In the genomic region with DNA sequence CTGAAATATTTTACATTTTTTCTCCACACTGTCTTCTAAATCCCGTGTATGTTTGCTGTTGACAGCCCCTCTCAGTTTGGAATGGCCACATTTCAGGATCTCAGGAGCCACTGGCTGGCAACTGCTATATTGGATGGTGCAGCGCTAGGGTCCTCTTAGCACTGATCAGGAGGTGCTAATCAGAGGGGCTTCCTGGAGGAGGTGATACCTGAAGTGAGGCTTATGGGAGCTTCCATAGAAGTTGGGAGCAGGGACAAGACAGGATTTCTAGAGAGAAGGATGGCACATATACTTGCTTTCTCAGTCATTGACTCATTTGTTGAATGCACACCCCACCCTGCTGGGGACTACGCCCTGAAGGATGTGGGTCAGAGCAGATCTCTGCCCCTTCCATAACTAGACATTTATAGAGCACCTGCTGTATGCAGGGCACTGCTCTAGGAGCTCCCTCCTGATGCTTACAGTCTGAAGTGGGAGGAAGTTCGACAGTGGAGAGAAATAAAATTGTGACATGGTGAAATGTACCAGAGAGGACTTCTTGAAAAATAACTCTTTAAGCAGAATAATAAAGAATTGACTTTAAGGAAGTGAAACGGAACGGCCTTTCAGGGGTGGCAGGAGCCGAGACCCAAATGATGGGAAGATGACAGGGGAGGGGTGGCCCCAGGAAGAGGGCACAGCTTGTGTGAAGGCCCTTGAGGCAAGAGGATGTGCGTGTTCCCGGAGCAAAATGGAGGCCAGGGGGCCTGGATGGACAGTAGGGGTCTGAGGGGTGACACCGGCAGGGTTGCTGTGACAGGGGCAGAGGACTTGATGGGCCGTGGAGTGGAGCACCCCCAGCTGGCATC, we compare ENCODE assay signal across 16 cellular contexts. TPM values are rescaled to one million over a fixed set of nuclear protein-coding genes. Genes with fewer than 3 reads are reported as not detected.
DNase-seq lines count a peak whose midpoint lies in the region; ATAC-seq, FAIRE-seq and TF ChIP-seq lines count a peak whose summit lies in the region.
"Had no signal": no experiment of that assay in that cellular context is flagged by ENCODE, and none has a peak within 500 bp of the region (broad histone marks: within the 10 kb centered on the region; RNA-seq: fewer than 3 reads in every experiment).

No MANE protein-coding gene starts in this region.

- H3K36me3 ChIP-seq in IMR-90 (ENCODE audit: control insufficient read depth, insufficient read depth, low read length) (peaks cover 37% of the 10 kb centered on the region), GM12878 (ENCODE audit: control insufficient read depth in 2 of 2, insufficient read depth in 2 of 2, low read length in 1 of 2) (peaks cover 3 to 9% of the 10 kb centered on the region in 2 experiments; a peak in 3 of 4 replicates), HAP-1 (replicated peaks) (peaks cover 16% of the 10 kb centered on the region)

- intact Hi-C loops in activated CD4-positive, alpha-beta memory T cell treated with anti-CD3 and anti-CD28 coated beads for 36 hours (cut with micrococcal nuclease), result no loop called here
- intact Hi-C loops in IMR-90 (cut with micrococcal nuclease), result no loop called here
- intact Hi-C loops in GM12878 (cut with micrococcal nuclease; ENCODE audit: unreplicated experiment), result no loop called here

- H3K79me1 ChIP-seq in IMR-90 (ENCODE audit: low read depth in 1 of 2, low read length in 2 of 2), result peaks cover 34 to 67% of the 10 kb centered on the region in 2 experiments

- H3K9me1 ChIP-seq in IMR-90 (ENCODE audit: insufficient read depth, low read length), result peaks cover 4% of the 10 kb centered on the region; the same call in 1 of the 2 replicates

- H3K36me3 Mint-ChIP-seq in activated CD4-positive, alpha-beta memory T cell treated with anti-CD3 and anti-CD28 coated beads for 36 hours, result peaks cover 17% of the 10 kb centered on the region
- H3K36me3 Mint-ChIP-seq in activated CD4-positive, alpha-beta memory T cell treated with anti-CD3 and anti-CD28 coated beads, Interleukin-2, amount 10 ng/mL, durations not matched to agents 7 days and 5 days (ENCODE audit: low read depth), result peaks cover 41% of the 10 kb centered on the region
- peaks cover 17% of the 10 kb centered on the region for H3K36me3 Mint-ChIP-seq in neural crest cell (ENCODE audit: low read depth)

- H3K4me2 ChIP-seq in IMR-90 (ENCODE audit: low read depth, low read length) (no peak overlapping the region), GM12878 (ENCODE audit: control insufficient read depth, insufficient read depth) (peak overlapping the region; percentile 49; the same call in 1 of the 2 replicates)

- ATAC-seq in IMR-90 (ENCODE audit: low read depth) (no peak), GM12878 (peak; percentile 61)

- H3K18ac ChIP-seq in IMR-90 (ENCODE audit: low read depth, low read length), result no peak overlapping the region

- H3K9me3 ChIP-seq in IMR-90 (ENCODE audit: control insufficient read depth, insufficient read depth, low read length), result no peaks in the 10 kb centered on the region
- H3K9me3 ChIP-seq in GM12878 (replicated peaks; ENCODE audit: control insufficient read depth, insufficient read depth, low read length), result no peaks in the 10 kb centered on the region; the same call in 2 of the 3 replicates
- no peaks in the 10 kb centered on the region for H3K9me3 ChIP-seq in HAP-1
- H3K9me3 ChIP-seq: heart right ventricle had no signal

- FAIRE-seq in GM12878 (lab: Jason Lieb, UNC), result no peak

- in situ Hi-C loops in IMR-90 (cut with MboI; ENCODE audit: low sequenced_read_pairs) (no loop called here), GM12878 (cut with MboI) (no loop called here), HAP-1 (cut with MboI; ENCODE audit: low sequenced_read_pairs) (no loop called here)

- CTCF ChIA-PET in activated CD4-positive, alpha-beta memory T cell treated with anti-CD3 and anti-CD28 coated beads for 36 hours (lab: Charles Lee), result no interaction called here
- CTCF ChIA-PET in activated CD4-positive, alpha-beta memory T cell treated with anti-CD3 and anti-CD28 coated beads, Interleukin-2, amount 10 ng/mL, durations not matched to agents 7 days and 5 days (lab: Charles Lee), result interaction anchor here (1.0 kb wide), 1 partner anchor 81 kb away, joined by 3 read pairs; no protein-coding TSS in a partner anchor
- CTCF ChIA-PET in IMR-90 (lab: Yijun Ruan, JAX) (interaction anchor here (0.6 kb wide), 1 partner anchor 46 kb away, joined by 6 read pairs; no protein-coding TSS in a partner anchor), GM12878 (lab: Yijun Ruan, JAX) (interaction anchor here (1.0 kb wide), 1 partner anchor 62 kb away, joined by 3 read pairs; no protein-coding TSS in a partner anchor)

- no peak overlapping the region for H3K56ac ChIP-seq in IMR-90 (ENCODE audit: extremely low read depth, insufficient read depth, low read length)

- H2AFZ ChIP-seq in IMR-90 (replicated peaks; ENCODE audit: low read length, poor library complexity) (no peak overlapping the region), GM12878 (ENCODE audit: control insufficient read depth, low read depth, low read length) (no peak overlapping the region)

- H3K4me3 Mint-ChIP-seq in activated CD4-positive, alpha-beta memory T cell treated with anti-CD3 and anti-CD28 coated beads for 36 hours, result no peak overlapping the region
- no peak overlapping the region for H3K4me3 Mint-ChIP-seq in activated CD4-positive, alpha-beta memory T cell treated with anti-CD3 and anti-CD28 coated beads, Interleukin-2, amount 10 ng/mL, durations not matched to agents 7 days and 5 days
- H3K4me3 Mint-ChIP-seq in neural crest cell, result no peak overlapping the region

- SMC1A ChIA-PET in GM12878 (lab: Charles Lee; ENCODE audit: uncharacterized antibody, unreplicated experiment), result no interaction called here

- TF ChIP-seq POLR2A in IMR-90 (IDR thresholded peaks at IDR 0.05; ENCODE audit: low read depth, low read length) (no peak), GM12878 (IDR thresholded peaks at IDR 0.05; ENCODE audit: low read depth, low read length) (no peak; the same call in 1 of the 2 replicates)

- RAD21 ChIA-PET in GM12878 (lab: Charles Lee; ENCODE audit: unreplicated experiment), result no interaction called here

- H3K23ac ChIP-seq in IMR-90 (ENCODE audit: low read depth, low read length), result no peak overlapping the region

- no TSS peak for BruUV-seq in IMR-90 (replicated peaks; lab: Mats Ljungman, UMichigan)
- BruUV-seq in GM12878 (replicated peaks; lab: Mats Ljungman, UMichigan), result no TSS peak

- no peak overlapping the region for H3K14ac ChIP-seq in IMR-90 (replicated peaks; ENCODE audit: low read depth, low read length)

- peak overlapping the region; percentile 55 for H2AK9ac ChIP-seq in IMR-90 (replicated peaks; ENCODE audit: low read depth, low read length, poor library complexity)

- TF ChIP-seq EP300 in GM12878 (IDR thresholded peaks at IDR 0.05; ENCODE audit: borderline replicate concordance in 1 of 2, control insufficient read depth in 1 of 2, low read depth in 2 of 2, low read length in 2 of 2), result no peak

- H2BK5ac ChIP-seq in IMR-90 (ENCODE audit: low read depth, low read length, poor library complexity, severe bottlenecking), result no peak overlapping the region

- POLR2A ChIA-PET in activated CD4-positive, alpha-beta memory T cell treated with anti-CD3 and anti-CD28 coated beads for 36 hours (lab: Charles Lee), result no interaction called here
- POLR2A ChIA-PET in activated CD4-positive, alpha-beta memory T cell treated with anti-CD3 and anti-CD28 coated beads, Interleukin-2, amount 10 ng/mL, durations not matched to agents 7 days and 5 days (lab: Charles Lee), result interaction anchor here (1.2 kb wide), 1 partner anchor 13 kb away, joined by 3 read pairs; the partner anchor contains the start of gene AP2A1
- POLR2A ChIA-PET in IMR-90 (lab: Charles Lee; ENCODE audit: unreplicated experiment) (no interaction called here), GM12878 (lab: Charles Lee) (interaction anchor here (0.5 to 0.8 kb wide), 2 partner anchors 8 to 85 kb away, joined by 3 to 7 read pairs; no protein-coding TSS in a partner anchor)

- no peak for DNase-seq in activated CD4-positive, alpha-beta memory T cell treated with anti-CD3 and anti-CD28 coated beads for 36 hours
- DNase-seq in activated CD4-positive, alpha-beta memory T cell treated with anti-CD3 and anti-CD28 coated beads, Interleukin-2, amount 10 ng/mL, durations not matched to agents 7 days and 5 days, result no peak
- DNase-seq in IMR-90 (no peak), GM12878 (ENCODE audit: low read depth, low spot score) (peak; percentile 3), neural crest cell (ENCODE audit: low read depth, low spot score) (no peak), LoVo (ENCODE audit: low spot score) (no peak), HAP-1 (ENCODE audit: low spot score in 2 of 2) (no peak), NCI-H2107 (lab: John Stamatoyannopoulos, UW) (no peak)
- DNase-seq: heart right ventricle, left cardiac atrium, NCI-H2171 treated with DMSO at 0.1 percent for 48 hours, OCI-M1, SW 1271 had no signal

- H3K4me1 ChIP-seq in IMR-90 (ENCODE audit: control insufficient read depth, insufficient read depth, low read length), result no peaks in the 10 kb centered on the region
- peaks cover 11% of the 10 kb centered on the region for H3K4me1 ChIP-seq in GM12878 (ENCODE audit: control insufficient read depth, insufficient read depth, low read length)
- no peaks in the 10 kb centered on the region for H3K4me1 ChIP-seq in HAP-1

- H3K4me1 Mint-ChIP-seq in activated CD4-positive, alpha-beta memory T cell treated with anti-CD3 and anti-CD28 coated beads for 36 hours (ENCODE audit: low read depth), result peaks cover 5% of the 10 kb centered on the region
- peaks cover 25% of the 10 kb centered on the region for H3K4me1 Mint-ChIP-seq in activated CD4-positive, alpha-beta memory T cell treated with anti-CD3 and anti-CD28 coated beads, Interleukin-2, amount 10 ng/mL, durations not matched to agents 7 days and 5 days
- peaks cover 5% of the 10 kb centered on the region for H3K4me1 Mint-ChIP-seq in neural crest cell

- H3K27me3 ChIP-seq in IMR-90 (ENCODE audit: control insufficient read depth, insufficient read depth, low read length), result no peaks in the 10 kb centered on the region
- no peaks in the 10 kb centered on the region for H3K27me3 ChIP-seq in GM12878 (replicated peaks in 1 of 2; ENCODE audit: control insufficient read depth in 2 of 2, insufficient read depth in 2 of 2, low read length in 1 of 2)
- no peaks in the 10 kb centered on the region for H3K27me3 ChIP-seq in HAP-1 (ENCODE audit: low read depth)
- H3K27me3 ChIP-seq: heart right ventricle had no signal

- no peak overlapping the region for H2BK15ac ChIP-seq in IMR-90 (ENCODE audit: low read depth, low read length)

- no peak overlapping the region for H3K4ac ChIP-seq in IMR-90 (ENCODE audit: low read depth, low read length)

- dilution Hi-C loops in IMR-90 (cut with HindIII; ENCODE audit: low sequenced_read_pairs, unreplicated experiment), result no loop called here

- H3K27ac Mint-ChIP-seq in activated CD4-positive, alpha-beta memory T cell treated with anti-CD3 and anti-CD28 coated beads for 36 hours, result peak overlapping the region; percentile 7
- H3K27ac Mint-ChIP-seq in activated CD4-positive, alpha-beta memory T cell treated with anti-CD3 and anti-CD28 coated beads, Interleukin-2, amount 10 ng/mL, durations not matched to agents 7 days and 5 days, result no peak overlapping the region
- H3K27ac Mint-ChIP-seq in neural crest cell (ENCODE audit: unreplicated experiment), result peak overlapping the region; percentile 51

- no peak for TF ChIP-seq RAD21 in IMR-90 (IDR thresholded peaks at IDR 0.05; ENCODE audit: low read length)
- no peak for TF ChIP-seq RAD21 in GM12878 (IDR thresholded peaks at IDR 0.05; ENCODE audit: insufficient read depth, low read depth, low read length)

- WGBS in IMR-90 (ENCODE audit: extremely low coverage in 2 of 2, insufficient read length in 1 of 2), 2 experiments, result 96% methylated on average over 3 of the region's 11 CpGs; no CpG with 5 or more reads in 1 of the 2 experiments
- 35% methylated on average over 11 of the region's 11 CpGs for WGBS in GM12878 (ENCODE audit: insufficient coverage, insufficient replicate concordance, low lambda C conversion rate, missing lambda C conversion rate)

- no peak overlapping the region for H4K5ac ChIP-seq in IMR-90 (ENCODE audit: low read depth, low read length)

- H4K8ac ChIP-seq in IMR-90 (ENCODE audit: low read depth in 2 of 2, low read length in 2 of 2), result no peak overlapping the region

- no peak overlapping the region for H4K91ac ChIP-seq in IMR-90 (ENCODE audit: insufficient read depth, low read depth, low read length)

- TF ChIP-seq CTCF in IMR-90 (conservative IDR thresholded peaks at IDR 0.05; ENCODE audit: low read depth, low read length) (no peak), GM12878 (IDR thresholded peaks at IDR 0.05 in 2 of 3, conservative IDR thresholded peaks at IDR 0.05 in 1 of 3; ENCODE audit: control insufficient read depth in 2 of 3, extremely low read depth in 1 of 3, insufficient read depth in 1 of 3, low read depth in 3 of 3, low read length in 3 of 3) (no peak), neural crest cell (conservative IDR thresholded peaks at IDR 0.05) (no peak)

- no peak overlapping the region for H2BK20ac ChIP-seq in IMR-90 (ENCODE audit: low read depth, low read length)

- H3K27ac ChIP-seq in IMR-90 (ENCODE audit: insufficient read depth, low read length), result no peak overlapping the region
- H3K27ac ChIP-seq in GM12878 (ENCODE audit: control insufficient read depth, insufficient read depth), result peak overlapping the region; percentile 8; the same call in 1 of the 2 replicates

- H3K27me3 Mint-ChIP-seq in activated CD4-positive, alpha-beta memory T cell treated with anti-CD3 and anti-CD28 coated beads for 36 hours, result no peaks in the 10 kb centered on the region
- no peaks in the 10 kb centered on the region for H3K27me3 Mint-ChIP-seq in activated CD4-positive, alpha-beta memory T cell treated with anti-CD3 and anti-CD28 coated beads, Interleukin-2, amount 10 ng/mL, durations not matched to agents 7 days and 5 days
- H3K27me3 Mint-ChIP-seq in neural crest cell (ENCODE audit: low read depth), result no peaks in the 10 kb centered on the region

- no peak overlapping the region for H3K9ac ChIP-seq in IMR-90 (ENCODE audit: low read depth, low read length)
- no peak overlapping the region for H3K9ac ChIP-seq in GM12878 (ENCODE audit: control insufficient read depth, insufficient read depth, low read length)

- no peak overlapping the region for H2BK120ac ChIP-seq in IMR-90 (ENCODE audit: low read depth, low read length)

- H3K4me3 ChIP-seq in IMR-90 (ENCODE audit: insufficient read depth, low read depth, low read length) (no peak overlapping the region), GM12878 (no peak overlapping the region), HAP-1 (no peak overlapping the region)
- H3K4me3 ChIP-seq: heart right ventricle had no signal

- H3K9me3 Mint-ChIP-seq in activated CD4-positive, alpha-beta memory T cell treated with anti-CD3 and anti-CD28 coated beads for 36 hours, result no peaks in the 10 kb centered on the region
- no peaks in the 10 kb centered on the region for H3K9me3 Mint-ChIP-seq in activated CD4-positive, alpha-beta memory T cell treated with anti-CD3 and anti-CD28 coated beads, Interleukin-2, amount 10 ng/mL, durations not matched to agents 7 days and 5 days
- H3K9me3 Mint-ChIP-seq in neural crest cell, result no peaks in the 10 kb centered on the region

- H4K20me1 ChIP-seq in IMR-90 (ENCODE audit: insufficient read depth, low read length) (peaks cover 29% of the 10 kb centered on the region), GM12878 (ENCODE audit: control insufficient read depth, insufficient read depth) (no peaks in the 10 kb centered on the region)

- no peak overlapping the region; the same call in 1 of the 2 replicates for H2AK5ac ChIP-seq in IMR-90 (ENCODE audit: low read depth, low read length)

- no peaks in the 10 kb centered on the region; the same call in 1 of the 2 replicates for H3K79me2 ChIP-seq in GM12878 (ENCODE audit: control insufficient read depth, insufficient read depth, low read length)

RNA-seq across cellular contexts. Expression of gene AP2A1, which starts 13.2 kb away (rescaled TPM):
- total RNA-seq in activated CD4-positive, alpha-beta memory T cell treated with anti-CD3 and anti-CD28 coated beads for 36 hours, result 10 to 100 TPM; 86.0 to 88.4 TPM
- total RNA-seq in activated CD4-positive, alpha-beta memory T cell treated with anti-CD3 and anti-CD28 coated beads, Interleukin-2, amount 10 ng/mL, durations not matched to agents 7 days and 5 days, result 10 to 100 TPM; 78.0 to 79.2 TPM
- total RNA-seq in IMR-90 (2012; rRNA removed) (40.7 and 41.4 TPM in 2 replicates), GM12878 (2014; rRNA removed) (45.1 and 51.0 TPM in 2 replicates), GM12878 (2014; rRNA removed; fragmentation: Illumina TruSeq; extraction: Trizol) (12.4 and 14.7 TPM in 2 replicates), GM12878 (2021) (71.8 and 78.8 TPM in 2 replicates), neural crest cell (96.7 and 102 TPM in 2 replicates)
- polyA plus RNA-seq in IMR-90 (2012; rRNA removed) (122 and 136 TPM in 2 replicates), GM12878 (2011; rRNA removed) (7.7 and 23.7 TPM in 2 replicates), GM12878 (2014; fragmentation: Illumina TruSeq; extraction: Trizol) (10.1 and 16.8 TPM in 2 replicates), GM12878 (2014; fragmentation: Nextera tagmentation; extraction: Ambion mirVana) (under 1 TPM; 0.68 to 0.84 TPM), GM12878 (2014; rRNA removed) (46.3 and 66.2 TPM in 2 replicates), GM12878 (2016; fragmentation: Nextera tagmentation; extraction: Ambion mirVana) (10 to 100 TPM; 44.0 TPM)
- 130 and 154 TPM in 2 replicates for polyA plus RNA-seq in IMR-90 (2012; cell fraction: cytosol; rRNA removed)
- polyA plus RNA-seq in IMR-90 (2012; cell fraction: nucleus; rRNA removed; ENCODE audit: low replicate concordance), result 115 and 277 TPM in 2 replicates
- 37.9 and 42.8 TPM in 2 replicates for total RNA-seq in GM12878 (2013; cell fraction: nucleolus; rRNA removed)
- 15.6 TPM for polyA plus RNA-seq in GM12878 (2011; ENCODE audit: low read depth)
- polyA plus RNA-seq in GM12878 (2011; cell fraction: cytosol; rRNA removed), result 34.3 and 37.4 TPM in 2 replicates
- 62.3 and 88.8 TPM in 2 replicates for polyA plus RNA-seq in GM12878 (2011; cell fraction: nucleus; rRNA removed)
- polyA plus RNA-seq in GM12878 (2012), result 46.3 and 52.4 TPM in 2 replicates
- 67.0 TPM in 2 replicates for polyA minus RNA-seq in GM12878 (2011; rRNA and poly(A)+ RNA removed)
- polyA minus RNA-seq in GM12878 (2011; cell fraction: cytosol; rRNA and poly(A)+ RNA removed), result 36.8 and 43.7 TPM in 2 replicates
- 20.9 and 34.3 TPM in 2 replicates for polyA minus RNA-seq in GM12878 (2011; cell fraction: nucleus; rRNA and poly(A)+ RNA removed)

RNA-seq across cellular contexts. Expression of gene TSKS, which starts 16.8 kb away (rescaled TPM):
- under 1 TPM; 0.40 to 0.63 TPM for total RNA-seq in activated CD4-positive, alpha-beta memory T cell treated with anti-CD3 and anti-CD28 coated beads for 36 hours
- total RNA-seq in activated CD4-positive, alpha-beta memory T cell treated with anti-CD3 and anti-CD28 coated beads, Interleukin-2, amount 10 ng/mL, durations not matched to agents 7 days and 5 days, result under 1 TPM; 0.63 to 0.86 TPM
- total RNA-seq in IMR-90 (2012; rRNA removed) (not detected in 2 replicates), GM12878 (2014; rRNA removed) (not detected in 2 replicates), GM12878 (2014; rRNA removed; fragmentation: Illumina TruSeq; extraction: Trizol) (not detected in 2 replicates), GM12878 (2021) (not detected in 2 replicates), neural crest cell (not detected in 2 replicates)
- polyA plus RNA-seq in IMR-90 (2012; rRNA removed) (0.10 TPM in 1 of 2 replicates, not detected in the other), GM12878 (2011; rRNA removed) (not detected in 2 replicates), GM12878 (2014; fragmentation: Illumina TruSeq; extraction: Trizol) (not detected in 2 replicates), GM12878 (2014; fragmentation: Nextera tagmentation; extraction: Ambion mirVana) (not detected), GM12878 (2014; rRNA removed) (0.08 TPM in 1 of 2 replicates, not detected in the other), GM12878 (2016; fragmentation: Nextera tagmentation; extraction: Ambion mirVana) (not detected)
- polyA plus RNA-seq in IMR-90 (2012; cell fraction: cytosol; rRNA removed), result 0.04 TPM in 1 of 2 replicates, not detected in the other
- 0.07 and 0.18 TPM in 2 replicates for polyA plus RNA-seq in IMR-90 (2012; cell fraction: nucleus; rRNA removed; ENCODE audit: low replicate concordance)
- not detected in 2 replicates for total RNA-seq in GM12878 (2013; cell fraction: nucleolus; rRNA removed)
- not detected for polyA plus RNA-seq in GM12878 (2011; ENCODE audit: low read depth)
- polyA plus RNA-seq in GM12878 (2011; cell fraction: cytosol; rRNA removed), result not detected in 2 replicates
- polyA plus RNA-seq in GM12878 (2011; cell fraction: nucleus; rRNA removed), result 0.13 TPM in 1 of 2 replicates, not detected in the other
- polyA plus RNA-seq in GM12878 (2012), result not detected in 2 replicates
- not detected in 2 replicates for polyA minus RNA-seq in GM12878 (2011; rRNA and poly(A)+ RNA removed)
- polyA minus RNA-seq in GM12878 (2011; cell fraction: cytosol; rRNA and poly(A)+ RNA removed), result not detected in 2 replicates
- polyA minus RNA-seq in GM12878 (2011; cell fraction: nucleus; rRNA and poly(A)+ RNA removed), result not detected in 2 replicates
- total RNA-seq: A172, epithelial cell of proximal tubule, M059J had no signal

RNA-seq across cellular contexts. Expression of gene FUZ, which starts 33.1 kb away (rescaled TPM):
- 10 to 100 TPM; 15.2 to 16.2 TPM for total RNA-seq in activated CD4-positive, alpha-beta memory T cell treated with anti-CD3 and anti-CD28 coated beads for 36 hours
- 10 to 100 TPM; 13.7 to 13.9 TPM for total RNA-seq in activated CD4-positive, alpha-beta memory T cell treated with anti-CD3 and anti-CD28 coated beads, Interleukin-2, amount 10 ng/mL, durations not matched to agents 7 days and 5 days
- total RNA-seq in IMR-90 (2012; rRNA removed), result 10.6 and 14.3 TPM in 2 replicates
- 10.4 and 12.1 TPM in 2 replicates for polyA plus RNA-seq in IMR-90 (2012; rRNA removed)
- polyA plus RNA-seq in IMR-90 (2012; cell fraction: cytosol; rRNA removed), result 10.7 and 16.6 TPM in 2 replicates
- 10.5 and 24.4 TPM in 2 replicates for polyA plus RNA-seq in IMR-90 (2012; cell fraction: nucleus; rRNA removed; ENCODE audit: low replicate concordance)
- 8.9 and 9.1 TPM in 2 replicates for total RNA-seq in GM12878 (2013; cell fraction: nucleolus; rRNA removed)
- 10.8 and 11.2 TPM in 2 replicates for total RNA-seq in GM12878 (2014; rRNA removed)
- total RNA-seq in GM12878 (2014; rRNA removed; fragmentation: Illumina TruSeq; extraction: Trizol), result 5.0 and 6.0 TPM in 2 replicates
- total RNA-seq in GM12878 (2021), result 10.4 and 11.5 TPM in 2 replicates
- 7.5 TPM for polyA plus RNA-seq in GM12878 (2011; ENCODE audit: low read depth)
- 8.3 and 8.5 TPM in 2 replicates for polyA plus RNA-seq in GM12878 (2011; rRNA removed)
- polyA plus RNA-seq in GM12878 (2011; cell fraction: cytosol; rRNA removed), result 8.5 and 12.6 TPM in 2 replicates
- 21.0 and 21.7 TPM in 2 replicates for polyA plus RNA-seq in GM12878 (2011; cell fraction: nucleus; rRNA removed)
- polyA plus RNA-seq in GM12878 (2012), result 9.1 and 10.3 TPM in 2 replicates
- polyA plus RNA-seq in GM12878 (2014; fragmentation: Illumina TruSeq; extraction: Trizol), result 4.8 and 5.1 TPM in 2 replicates
- polyA plus RNA-seq in GM12878 (2014; fragmentation: Nextera tagmentation; extraction: Ambion mirVana), result under 1 TPM; 0.18 to 0.38 TPM
- 9.0 and 11.0 TPM in 2 replicates for polyA plus RNA-seq in GM12878 (2014; rRNA removed)
- 10 to 100 TPM in 1 of 2 experiments, 1 to 10 TPM in 1; 9.3 to 10.4 TPM for polyA plus RNA-seq in GM12878 (2016; fragmentation: Nextera tagmentation; extraction: Ambion mirVana)
- 5.0 and 7.3 TPM in 2 replicates for polyA minus RNA-seq in GM12878 (2011; rRNA and poly(A)+ RNA removed)
- polyA minus RNA-seq in GM12878 (2011; cell fraction: cytosol; rRNA and poly(A)+ RNA removed), result 4.6 and 7.5 TPM in 2 replicates
- 3.4 and 4.5 TPM in 2 replicates for polyA minus RNA-seq in GM12878 (2011; cell fraction: nucleus; rRNA and poly(A)+ RNA removed)
- total RNA-seq in neural crest cell, result 37.5 and 38.0 TPM in 2 replicates

RNA-seq across cellular contexts. Expression of gene MED25, which starts 38.1 kb away (rescaled TPM):
- 10 to 100 TPM; 45.6 to 50.2 TPM for total RNA-seq in activated CD4-positive, alpha-beta memory T cell treated with anti-CD3 and anti-CD28 coated beads for 36 hours
- total RNA-seq in activated CD4-positive, alpha-beta memory T cell treated with anti-CD3 and anti-CD28 coated beads, Interleukin-2, amount 10 ng/mL, durations not matched to agents 7 days and 5 days, result 10 to 100 TPM; 65.3 to 67.9 TPM
- 4.7 and 5.3 TPM in 2 replicates for total RNA-seq in IMR-90 (2012; rRNA removed)
- 37.0 and 38.5 TPM in 2 replicates for polyA plus RNA-seq in IMR-90 (2012; rRNA removed)
- polyA plus RNA-seq in IMR-90 (2012; cell fraction: cytosol; rRNA removed), result 20.7 and 33.0 TPM in 2 replicates
- polyA plus RNA-seq in IMR-90 (2012; cell fraction: nucleus; rRNA removed; ENCODE audit: low replicate concordance), result 77.0 and 95.3 TPM in 2 replicates
- total RNA-seq in GM12878 (2013; cell fraction: nucleolus; rRNA removed), result 48.8 and 55.5 TPM in 2 replicates
- 12.8 and 15.6 TPM in 2 replicates for total RNA-seq in GM12878 (2014; rRNA removed)
- 8.0 and 8.2 TPM in 2 replicates for total RNA-seq in GM12878 (2014; rRNA removed; fragmentation: Illumina TruSeq; extraction: Trizol)
- total RNA-seq in GM12878 (2021), result 49.5 and 53.9 TPM in 2 replicates
- 23.8 TPM for polyA plus RNA-seq in GM12878 (2011; ENCODE audit: low read depth)
- polyA plus RNA-seq in GM12878 (2011; rRNA removed), result 12.6 and 15.5 TPM in 2 replicates
- 14.4 and 17.5 TPM in 2 replicates for polyA plus RNA-seq in GM12878 (2011; cell fraction: cytosol; rRNA removed)
- 104 and 107 TPM in 2 replicates for polyA plus RNA-seq in GM12878 (2011; cell fraction: nucleus; rRNA removed)
- polyA plus RNA-seq in GM12878 (2012), result 37.8 and 50.2 TPM in 2 replicates
- polyA plus RNA-seq in GM12878 (2014; fragmentation: Illumina TruSeq; extraction: Trizol), result 14.3 and 32.4 TPM in 2 replicates
- polyA plus RNA-seq in GM12878 (2014; fragmentation: Nextera tagmentation; extraction: Ambion mirVana), result 1 to 10 TPM; 3.5 to 5.2 TPM
- polyA plus RNA-seq in GM12878 (2014; rRNA removed), result 24.5 and 34.4 TPM in 2 replicates
- polyA plus RNA-seq in GM12878 (2016; fragmentation: Nextera tagmentation; extraction: Ambion mirVana), result 10 to 100 TPM; 18.7 to 20.7 TPM
- 27.4 and 44.8 TPM in 2 replicates for polyA minus RNA-seq in GM12878 (2011; rRNA and poly(A)+ RNA removed)
- 18.2 and 19.9 TPM in 2 replicates for polyA minus RNA-seq in GM12878 (2011; cell fraction: cytosol; rRNA and poly(A)+ RNA removed)
- polyA minus RNA-seq in GM12878 (2011; cell fraction: nucleus; rRNA and poly(A)+ RNA removed), result 28.3 and 50.0 TPM in 2 replicates
- 80.8 and 85.4 TPM in 2 replicates for total RNA-seq in neural crest cell

Comparison
In these comparisons a context has a peak if more than half of its experiments do, and no peak if none do; other contexts are left out.
1. POLR2A ChIA-PET loops: an anchor here in activated CD4-positive, alpha-beta memory T cell treated with anti-CD3 and anti-CD28 coated beads, Interleukin-2, amount 10 ng/mL, durations not matched to agents 7 days and 5 days (1.2 kb wide) and GM12878 (0.5 to 0.8 kb wide); none called in activated CD4-positive, alpha-beta memory T cell treated with anti-CD3 and anti-CD28 coated beads for 36 hours and IMR-90.